Comparison of ENCODE assay signal across 21 cellular contexts in the genomic region with DNA sequence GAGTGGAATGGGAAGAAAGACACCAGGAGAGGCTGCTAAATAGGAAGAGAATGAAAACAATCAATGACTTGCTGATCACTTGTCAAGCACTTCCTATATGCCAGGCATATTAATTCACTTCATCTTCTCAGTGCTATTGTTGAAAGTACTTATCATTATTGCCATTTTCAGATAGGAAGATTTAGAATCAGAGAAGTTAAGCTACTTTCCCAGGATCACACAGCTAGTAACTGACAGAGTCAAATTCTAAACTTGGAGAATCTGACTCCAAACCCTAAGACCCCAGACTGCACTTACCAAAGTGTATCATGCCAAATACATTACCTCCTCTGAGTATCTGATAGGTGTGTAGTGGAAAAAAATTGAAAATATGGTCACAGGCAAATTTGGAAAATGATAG.
A peak's percentile ranks its signal among the peaks of the same experiment; 100 is the strongest.
DNase-seq lines count a peak whose midpoint lies in the region; ATAC-seq, FAIRE-seq and TF ChIP-seq lines count a peak whose summit lies in the region.
"Had no signal": no experiment of that assay in that cellular context is flagged by ENCODE, and none has a peak within 500 bp of the region (broad histone marks: within the 10 kb centered on the region; RNA-seq: fewer than 3 reads in every experiment).

No MANE protein-coding gene starts in this region.

- H4K20me1 ChIP-seq in endothelial cell of umbilical vein (replicated peaks; ENCODE audit: control insufficient read depth, extremely low read depth, insufficient read depth, low read length): no peaks in the 10 kb centered on the region
- H4K20me1 ChIP-seq: BLaER1 treated with 17β-estradiol and CSF1 and Interleukin-3, amounts not matched to agents 10 nM and 100 nM had no signal

- TF ChIP-seq POLR2A in endothelial cell of umbilical vein (IDR thresholded peaks at IDR 0.05; ENCODE audit: low read depth, low read length): no peak
- no peak for TF ChIP-seq POLR2A in spleen (IDR thresholded peaks at IDR 0.05)

- H3K27me3 Mint-ChIP-seq in activated naive CD4-positive, alpha-beta T cell treated with anti-CD3 and anti-CD28 coated beads, Interleukin-2, amount 10 ng/mL, durations not matched to agents 7 days and 5 days: no peaks in the 10 kb centered on the region

- no peaks in the 10 kb centered on the region for H3K9me1 ChIP-seq in endothelial cell of umbilical vein (replicated peaks; ENCODE audit: control insufficient read depth, extremely low read depth, insufficient read depth, low read length)

- CTCF ChIA-PET in activated naive CD4-positive, alpha-beta T cell treated with anti-CD3 and anti-CD28 coated beads, Interleukin-2, amount 10 ng/mL, durations not matched to agents 7 days and 5 days (lab: Charles Lee): no interaction called here
- CTCF ChIA-PET in endothelial cell of umbilical vein (lab: Charles Lee): no interaction called here

- H3K9ac ChIP-seq in endothelial cell of umbilical vein (replicated peaks; ENCODE audit: extremely low read depth, insufficient read depth, low read length): no peak overlapping the region
- H3K9ac ChIP-seq: BLaER1 treated with 17β-estradiol and CSF1 and Interleukin-3, amounts not matched to agents 10 nM and 100 nM had no signal

- peak overlapping the region; percentile 58 for H3K27ac Mint-ChIP-seq in activated naive CD4-positive, alpha-beta T cell treated with anti-CD3 and anti-CD28 coated beads, Interleukin-2, amount 10 ng/mL, durations not matched to agents 7 days and 5 days
- no peak overlapping the region for H3K27ac Mint-ChIP-seq in activated naive CD4-positive, alpha-beta T cell treated with anti-CD3 and anti-CD28 coated beads, Interleukin-2, amount 50 U/mL, for 72 hours
- H3K27ac Mint-ChIP-seq: B cell; CD4-positive, alpha-beta T cell; CD8-positive, alpha-beta T cell had no signal

- no TSS peak for BruUV-seq in endothelial cell of umbilical vein (replicated peaks; lab: Mats Ljungman, UMichigan)

- H3K4me3 Mint-ChIP-seq in activated naive CD4-positive, alpha-beta T cell treated with anti-CD3 and anti-CD28 coated beads, Interleukin-2, amount 10 ng/mL, durations not matched to agents 7 days and 5 days: no peak overlapping the region
- H3K4me3 Mint-ChIP-seq: B cell; CD4-positive, alpha-beta T cell; CD8-positive, alpha-beta T cell had no signal

- peaks cover 5% of the 10 kb centered on the region for H3K9me3 Mint-ChIP-seq in activated naive CD4-positive, alpha-beta T cell treated with anti-CD3 and anti-CD28 coated beads, Interleukin-2, amount 10 ng/mL, durations not matched to agents 7 days and 5 days
- H3K9me3 Mint-ChIP-seq in activated naive CD4-positive, alpha-beta T cell treated with anti-CD3 and anti-CD28 coated beads, Interleukin-2, amount 50 U/mL, for 72 hours: no peaks in the 10 kb centered on the region
- H3K9me3 Mint-ChIP-seq: CD8-positive, alpha-beta T cell had no signal

- H3K27ac ChIP-seq in endothelial cell of umbilical vein (ENCODE audit: insufficient read depth, low read depth, low read length) (no peak overlapping the region), spleen (no peak overlapping the region)
- H3K27ac ChIP-seq: 22Rv1; A549; BLaER1 treated with 17β-estradiol and CSF1 and Interleukin-3, amounts not matched to agents 10 nM and 100 nM; C4-2B had no signal

- H3K4me3 ChIP-seq in endothelial cell of umbilical vein (replicated peaks in 1 of 3; ENCODE audit: insufficient read depth in 1 of 3, low read depth in 1 of 3, low read length in 3 of 3): no peak overlapping the region
- H3K4me3 ChIP-seq in spleen: no peak overlapping the region
- H3K4me3 ChIP-seq: A549; BLaER1 treated with 17β-estradiol and CSF1 and Interleukin-3, amounts not matched to agents 10 nM and 100 nM had no signal

- H3K4me1 Mint-ChIP-seq in activated naive CD4-positive, alpha-beta T cell treated with anti-CD3 and anti-CD28 coated beads, Interleukin-2, amount 10 ng/mL, durations not matched to agents 7 days and 5 days: no peaks in the 10 kb centered on the region
- H3K4me1 Mint-ChIP-seq: B cell had no signal

- dilution Hi-C loops in endothelial cell of umbilical vein (cut with MboI; ENCODE audit: extremely low pct_ligation_motif_present, low sequenced_read_pairs): no loop called here

- no peak for ATAC-seq in activated naive CD4-positive, alpha-beta T cell treated with anti-CD3 and anti-CD28 coated beads, Interleukin-2, amount 50 U/mL, for 72 hours
- ATAC-seq: A549; CD8-positive, alpha-beta T cell had no signal

- intact Hi-C loops in endothelial cell of umbilical vein (cut with micrococcal nuclease): no loop called here
- intact Hi-C loops in spleen (cut with DNase I; ENCODE audit: low total_unique reads): no loop called here

- no peak overlapping the region for H3K4me2 ChIP-seq in endothelial cell of umbilical vein (ENCODE audit: insufficient read depth, low read length)
- H3K4me2 ChIP-seq: A549; BLaER1 treated with 17β-estradiol and CSF1 and Interleukin-3, amounts not matched to agents 10 nM and 100 nM had no signal

- no peaks in the 10 kb centered on the region for H3K27me3 ChIP-seq in endothelial cell of umbilical vein (ENCODE audit: control insufficient read depth in 2 of 2, insufficient read depth in 2 of 2, low read length in 2 of 2)
- peaks cover 0 to 5% (median 0%) of the 10 kb centered on the region in 7 donors for H3K27me3 ChIP-seq in spleen (replicated peaks in 1 of 7)
- H3K27me3 ChIP-seq: BLaER1 treated with 17β-estradiol and CSF1 and Interleukin-3, amounts not matched to agents 10 nM and 100 nM had no signal

- H2AFZ ChIP-seq in endothelial cell of umbilical vein (ENCODE audit: low read depth, low read length): no peak overlapping the region

- no peaks in the 10 kb centered on the region for H3K36me3 ChIP-seq in endothelial cell of umbilical vein (ENCODE audit: control insufficient read depth in 2 of 2, extremely low read depth in 1 of 2, insufficient read depth in 2 of 2, low read length in 2 of 2)
- H3K36me3 ChIP-seq in spleen: no peaks in the 10 kb centered on the region
- H3K36me3 ChIP-seq: BLaER1 treated with 17β-estradiol and CSF1 and Interleukin-3, amounts not matched to agents 10 nM and 100 nM had no signal

- peaks cover 2% of the 10 kb centered on the region for H3K4me1 ChIP-seq in endothelial cell of umbilical vein (ENCODE audit: control insufficient read depth, extremely low read depth, insufficient read depth, low read length)
- no peaks in the 10 kb centered on the region for H3K4me1 ChIP-seq in spleen
- H3K4me1 ChIP-seq: A549; BLaER1 treated with 17β-estradiol and CSF1 and Interleukin-3, amounts not matched to agents 10 nM and 100 nM; Caco-2 had no signal

- peak; percentile 31 for FAIRE-seq in endothelial cell of umbilical vein (lab: Jason Lieb, UNC)
- FAIRE-seq: A549, D721Med, G401.6, GM12891, GM19239 had no signal

- DNase-seq in activated naive CD4-positive, alpha-beta T cell treated with anti-CD3 and anti-CD28 coated beads, Interleukin-2, amount 10 ng/mL, durations not matched to agents 7 days and 5 days: no peak
- DNase-seq in activated naive CD4-positive, alpha-beta T cell treated with anti-CD3 and anti-CD28 coated beads, Interleukin-2, amount 50 U/mL, for 72 hours (ENCODE audit: low spot score in 2 of 2): no peak
- DNase-seq in endothelial cell of umbilical vein (ENCODE audit: low read depth, low spot score) (no peak), spleen (no peak), NCI-H1694 (lab: John Stamatoyannopoulos, UW) (no peak)
- DNase-seq: AML-193; Caco-2; Calu3; CD4-positive, alpha-beta T cell; CD8-positive, alpha-beta T cell; DMS79 treated with DMSO at 0.1 percent for 48 hours; GF-D8 had no signal

- POLR2A ChIA-PET in endothelial cell of umbilical vein (lab: Charles Lee): no interaction called here

- H3K9me3 ChIP-seq in endothelial cell of umbilical vein (replicated peaks; ENCODE audit: control insufficient read depth, insufficient read depth, low read length) (no peaks in the 10 kb centered on the region), spleen (peaks cover 0 to 4% (median 0%) of the 10 kb centered on the region in 8 donors)
- H3K9me3 ChIP-seq: A549; BLaER1 treated with 17β-estradiol and CSF1 and Interleukin-3, amounts not matched to agents 10 nM and 100 nM; Caco-2 had no signal

- H3K36me3 Mint-ChIP-seq in activated naive CD4-positive, alpha-beta T cell treated with anti-CD3 and anti-CD28 coated beads, Interleukin-2, amount 10 ng/mL, durations not matched to agents 7 days and 5 days: no peaks in the 10 kb centered on the region
- H3K36me3 Mint-ChIP-seq in activated naive CD4-positive, alpha-beta T cell treated with anti-CD3 and anti-CD28 coated beads, Interleukin-2, amount 50 U/mL, for 72 hours: peaks cover 0 to 6% of the 10 kb centered on the region in 2 donors
- H3K36me3 Mint-ChIP-seq: CD8-positive, alpha-beta T cell had no signal

- TF ChIP-seq CTCF in endothelial cell of umbilical vein (IDR thresholded peaks at IDR 0.05; ENCODE audit: extremely low read depth in 1 of 2, insufficient read depth in 1 of 2, low read depth in 1 of 2, low read length in 2 of 2) (no peak), spleen (IDR thresholded peaks at IDR 0.05 in 8 of 11, conservative IDR thresholded peaks at IDR 0.05 in 3 of 11) (no peak)

- peaks cover 4% of the 10 kb centered on the region for H3K79me2 ChIP-seq in endothelial cell of umbilical vein (ENCODE audit: control insufficient read depth, insufficient read depth, low read length)

TF ChIP-seq in endothelial cell of umbilical vein, 7 proteins besides CTCF, POLR2A, EP300 and RAD21:
- TF ChIP-seq EZH2 (IDR thresholded peaks at IDR 0.05; ENCODE audit: borderline replicate concordance, low read depth, low read length, severe bottlenecking): no peak
- no peak for TF ChIP-seq POLR2AphosphoS5 (IDR thresholded peaks at IDR 0.05; ENCODE audit: insufficient read depth, low read depth, low read length)
- no peak for TF ChIP-seq MYC (IDR thresholded peaks at IDR 0.05; ENCODE audit: low read depth, low read length)
- TF ChIP-seq, protein P1, sequence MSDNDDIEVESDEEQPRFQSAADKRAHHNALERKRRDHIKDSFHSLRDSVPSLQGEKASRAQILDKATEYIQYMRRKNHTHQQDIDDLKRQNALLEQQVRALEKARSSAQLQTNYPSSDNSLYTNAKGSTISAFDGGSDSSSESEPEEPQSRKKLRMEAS (IDR thresholded peaks at IDR 0.05; ENCODE audit: insufficient read depth, insufficient read length): no peak
